In genomic region chr11:16902182-16902581, GRCh38 we compare ENCODE assay signal across 8 cellular contexts.
A peak's percentile ranks its signal among the peaks of the same experiment; 100 is the strongest.
DNase-seq lines count a peak whose midpoint lies in the region; ATAC-seq and FAIRE-seq lines count a peak whose summit lies in the region.

No MANE protein-coding gene starts in this region.

- in situ Hi-C loops in Caki2 (cut with HindIII; ENCODE audit: low pct_unique_long_range_greater_than_20kb, low sequenced_read_pairs), result no loop called here

- no peak for FAIRE-seq in urothelium cell line (lab: Jason Lieb, UNC)

- ATAC-seq in GM19455 (IDR thresholded peaks at IDR 0.05; ENCODE audit: unreplicated experiment) (peak; percentile 70), HG03196 (IDR thresholded peaks at IDR 0.05; ENCODE audit: unreplicated experiment) (peak; percentile 87)

- DNase-seq in Caki2 (ENCODE audit: low read depth) (peak; percentile 44), amniotic epithelial cell (ENCODE audit: low read depth) (peak; percentile 52), urothelium cell line (ENCODE audit: low spot score) (no peak), GOT3 (lab: John Stamatoyannopoulos, UW) (no peak), T1000 (lab: John Stamatoyannopoulos, UW) (no peak), NCI-H1092 treated with DMSO at 0.1 percent for 48 hours (lab: John Stamatoyannopoulos, UW) (no peak)

Comparison
In these comparisons a context has a peak if more than half of its experiments do, and no peak if none do; other contexts are left out.
1. DNase-seq: peak in Caki2 (single experiment) and amniotic epithelial cell (single experiment); none in urothelium cell line (single experiment), GOT3 (single experiment), T1000 (single experiment) and NCI-H1092 treated with DMSO at 0.1 percent for 48 hours (single experiment).